10 cellular contexts compared by ENCODE assay signal in genomic region chr5:59357421-59357977, GRCh38.
DNase-seq lines count a peak whose midpoint lies in the region; ATAC-seq and TF ChIP-seq lines count a peak whose summit lies in the region.
"Had no signal": no experiment of that assay in that cellular context is flagged by ENCODE, and none has a peak within 500 bp of the region (broad histone marks: within the 10 kb centered on the region; RNA-seq: fewer than 3 reads in every experiment).

No MANE protein-coding gene starts in this region.

- no peak for TF ChIP-seq CTCF in brain microvascular endothelial cell (IDR thresholded peaks at IDR 0.05; ENCODE audit: low read depth, low read length, missing control alignments)
- no peak for TF ChIP-seq CTCF in lower lobe of right lung (IDR thresholded peaks at IDR 0.05)
- no peak for TF ChIP-seq CTCF in stomach (IDR thresholded peaks at IDR 0.05)

- DNase-seq in NCI-H2227 (lab: John Stamatoyannopoulos, UW; ENCODE audit: unreplicated experiment) (peak; percentile 58), brain microvascular endothelial cell (peak; percentile 93), lower lobe of right lung (peak; percentile 53), stomach (peak; percentile 28), HCEC 1CT (no peak), SHP77 treated with DMSO at 0.1 percent for 48 hours (lab: John Stamatoyannopoulos, UW) (no peak)
- DNase-seq: midbrain, NCI-H1092 treated with DMSO at 0.1 percent for 48 hours had no signal

- H3K27me3 ChIP-seq in brain microvascular endothelial cell (replicated peaks) (no peaks in the 10 kb centered on the region), lower lobe of right lung (ENCODE audit: low read depth) (no peaks in the 10 kb centered on the region), stomach (no peaks in the 10 kb centered on the region)

- H3K27ac ChIP-seq in brain microvascular endothelial cell, result peak overlapping the region; percentile 92
- no peak overlapping the region for H3K27ac ChIP-seq in lower lobe of right lung
- H3K27ac ChIP-seq in stomach, result peak overlapping the region in 4 of 5 donors; percentile 16 to 68 (median 68)

- no peak for TF ChIP-seq POLR2A in stomach (IDR thresholded peaks at IDR 0.05)

- peak; percentile 87 to 97 for ATAC-seq in lower lobe of right lung
- no peak for ATAC-seq in GM21737 (IDR thresholded peaks at IDR 0.05; ENCODE audit: unreplicated experiment)
- ATAC-seq in HG02884 (IDR thresholded peaks at IDR 0.05; ENCODE audit: unreplicated experiment), result no peak

- H3K9me3 ChIP-seq in lower lobe of right lung (no peaks in the 10 kb centered on the region), stomach (no peaks in the 10 kb centered on the region)

- 17 to 31% (median 18%) methylated on average over 8 of the region's 8 CpGs for WGBS in stomach, 5 donors

- H3K4me3 ChIP-seq in brain microvascular endothelial cell (ENCODE audit: low read depth, low read length), result no peak overlapping the region
- H3K4me3 ChIP-seq in lower lobe of right lung, result no peak overlapping the region
- no peak overlapping the region for H3K4me3 ChIP-seq in stomach

- in situ Hi-C loops in brain microvascular endothelial cell (cut with HindIII; ENCODE audit: low pct_ligation_motif_present, low sequenced_read_pairs), result loop anchor here (25.0 kb wide), 1 partner anchor 170 kb away; no protein-coding TSS in a partner anchor

- intact Hi-C loops in lower lobe of right lung (cut with DNase I), result no loop called here
- intact Hi-C loops in stomach (cut with DNase I; ENCODE audit: low total_unique reads), result no loop called here

- no peaks in the 10 kb centered on the region for H3K36me3 ChIP-seq in brain microvascular endothelial cell (replicated peaks)
- no peaks in the 10 kb centered on the region for H3K36me3 ChIP-seq in lower lobe of right lung
- H3K36me3 ChIP-seq in stomach, result no peaks in the 10 kb centered on the region

- no peak for TF ChIP-seq EP300 in stomach (IDR thresholded peaks at IDR 0.05)

- H3K4me1 ChIP-seq in lower lobe of right lung (peaks cover 42% of the 10 kb centered on the region), stomach (peaks cover 17 to 53% (median 35%) of the 10 kb centered on the region in 4 donors)

Comparison
In these comparisons a context has a peak if more than half of its experiments do, and no peak if none do; other contexts are left out.
1. DNase-seq: peak in NCI-H2227 (single experiment), brain microvascular endothelial cell (single experiment), lower lobe of right lung (single experiment) and stomach (single experiment); none in HCEC 1CT (single experiment) and SHP77 treated with DMSO at 0.1 percent for 48 hours (single experiment).
2. ATAC-seq: peak in lower lobe of right lung (2 of 2); none in GM21737 (single experiment) and HG02884 (single experiment).